Comparison of ENCODE assay signal across 22 cellular contexts in genomic region chr10:184911-185310, GRCh38. TPM values are rescaled to one million over a fixed set of nuclear protein-coding genes. Genes with fewer than 3 reads are reported as not detected.
DNase-seq lines count a peak whose midpoint lies in the region; ATAC-seq and TF ChIP-seq lines count a peak whose summit lies in the region.
"Had no signal": no experiment of that assay in that cellular context is flagged by ENCODE, and none has a peak within 500 bp of the region (broad histone marks: within the 10 kb centered on the region; RNA-seq: fewer than 3 reads in every experiment).

No MANE protein-coding gene starts in this region.

- DNase-seq in Daoy (ENCODE audit: low read depth) (peak; percentile 12), LHCN-M2 (ENCODE audit: low read depth) (peak; percentile 50), choroid plexus epithelial cell (ENCODE audit: low read depth) (peak; percentile 32), renal cortical epithelial cell (ENCODE audit: low read depth) (peak; percentile 80), GM13976 (ENCODE audit: low spot score) (no peak)
- no peak for DNase-seq in activated CD4-positive, alpha-beta T cell treated with anti-CD3 and anti-CD28 coated beads for 1 hour
- DNase-seq: activated CD4-positive, CD25-positive, alpha-beta regulatory T cell treated with anti-CD3 and anti-CD28 coated beads, Interleukin-2, amount 50 U/mL, for 72 hours; brain microvascular endothelial cell; cortex of kidney; DMS79; Karpas-422; left cardiac atrium; mesendoderm; naive B cell; NCI-H1105 treated with DMSO at 0.1 percent for 48 hours; NCI-H510A treated with DMSO at 0.1 percent for 48 hours; RPMI8226; stimulated activated CD4-positive, alpha-beta T cell treated with anti-CD3 and anti-CD28 coated beads, Interleukin-15, amount 100 ng/mL, for 24 hours; T1000 had no signal

- TF ChIP-seq CTCF in choroid plexus epithelial cell (conservative IDR thresholded peaks at IDR 0.05; ENCODE audit: low read depth, low read length) (no peak), GM13976 (IDR thresholded peaks at IDR 0.05; ENCODE audit: borderline replicate concordance, control extremely low read depth, extremely low read depth, insufficient read depth, missing control alignments) (no peak)

- in situ Hi-C loops in GM13976 (cut with MboI; ENCODE audit: low sequenced_read_pairs, unreplicated experiment): no loop called here

- H3K4me3 ChIP-seq in choroid plexus epithelial cell (ENCODE audit: low read depth, low read length): no peak overlapping the region
- H3K4me3 ChIP-seq: right atrium auricular region had no signal

- no peak for ATAC-seq in GM19351 (IDR thresholded peaks at IDR 0.05; ENCODE audit: unreplicated experiment)
- ATAC-seq: left cardiac atrium, SK-N-SH treated with all-trans-retinoic acid at 6 μM for 48 hours had no signal

RNA-seq across cellular contexts. Expression of gene ZMYND11, which starts 49.7 kb away (rescaled TPM):
- total RNA-seq in Daoy (2014; rRNA removed; shearing (Covaris generic)): 37.4 and 38.5 TPM in 2 replicates
- total RNA-seq in LHCN-M2 (2014; rRNA removed) (59.8 and 64.1 TPM in 2 replicates), renal cortical epithelial cell (39.9 and 83.4 TPM in 2 replicates)
- polyA plus RNA-seq in LHCN-M2 (2012): 30.5 TPM

Comparison
In these comparisons a context has a peak if more than half of its experiments do, and no peak if none do; other contexts are left out.
1. DNase-seq: peak in Daoy (single experiment), LHCN-M2 (single experiment), choroid plexus epithelial cell (single experiment) and renal cortical epithelial cell (single experiment); none in activated CD4-positive, alpha-beta T cell treated with anti-CD3 and anti-CD28 coated beads for 1 hour (single experiment) and GM13976 (single experiment).